Comparison of ENCODE assay signal across 8 cellular contexts in genomic region chr10:79374312-79375191, GRCh38. TPM values are rescaled to one million over a fixed set of nuclear protein-coding genes. Genes with fewer than 3 reads are reported as not detected.
A peak's percentile ranks its signal among the peaks of the same experiment; 100 is the strongest.
DNase-seq lines count a peak whose midpoint lies in the region; ATAC-seq and TF ChIP-seq lines count a peak whose summit lies in the region.

No MANE protein-coding gene starts in this region.

- H3K4me1 ChIP-seq in mucosa of descending colon (ENCODE audit: low read depth), result no peaks in the 10 kb centered on the region

- intact Hi-C loops in mucosa of descending colon (cut with DNase I, micrococcal nuclease), result loop anchor here (5.0 to 10.0 kb wide), 3 partner anchors 90 to 113 kb away; no protein-coding TSS in a partner anchor

- H3K9me3 ChIP-seq in mucosa of descending colon, result peaks cover 2% of the 10 kb centered on the region

- peak; percentile 94 for TF ChIP-seq CTCF in mucosa of descending colon (IDR thresholded peaks at IDR 0.05)

- no peaks in the 10 kb centered on the region for H3K36me3 ChIP-seq in mucosa of descending colon (ENCODE audit: low read depth)

- no peak overlapping the region for H3K4me3 ChIP-seq in mucosa of descending colon

- ATAC-seq in HG02642 (IDR thresholded peaks at IDR 0.05; ENCODE audit: poor library complexity, unreplicated experiment), result peak; percentile 68
- ATAC-seq in mucosa of descending colon, result peak; percentile 92
- no peak for ATAC-seq in HG03460 (IDR thresholded peaks at IDR 0.05; ENCODE audit: unreplicated experiment)

- DNase-seq in DMS114 treated with DMSO at 0.1 percent for 48 hours (lab: John Stamatoyannopoulos, UW; ENCODE audit: unreplicated experiment) (peak; percentile 31), NCI-H82 (lab: John Stamatoyannopoulos, UW) (peak; percentile 73), epidermal melanocyte (ENCODE audit: insufficient read length, low spot score) (peak; percentile 82), mucosa of descending colon (peak; percentile 78 to 88 (median 86))
- peak; percentile 36 for DNase-seq in activated CD8-positive, alpha-beta memory T cell treated with anti-CD3 and anti-CD28 coated beads, Interleukin-2, amount 50 U/mL, for 1 hour (ENCODE audit: extremely low read depth)
- peak; percentile 21 to 65 for DNase-seq in stimulated activated CD8-positive, alpha-beta memory T cell treated with anti-CD3 and anti-CD28 coated beads, Interleukin-4, amount 100 ng/mL, for 4 hours (ENCODE audit: low read depth in 2 of 2, low spot score in 1 of 2)

RNA-seq across cellular contexts. Expression of gene PPIF, which starts 27.3 kb away (rescaled TPM):
- total RNA-seq in mucosa of descending colon, result 10 to 100 TPM; 54.6 to 88.5 (median 77.3) TPM

Comparison
In these comparisons a context has a peak if more than half of its experiments do, and no peak if none do; other contexts are left out.
1. DNase-seq: peak in every context shown above with its lines; median percentile 86 in mucosa of descending colon; 82 in epidermal melanocyte; 73 in NCI-H82; 43 in stimulated activated CD8-positive, alpha-beta memory T cell treated with anti-CD3 and anti-CD28 coated beads, Interleukin-4, amount 100 ng/mL, for 4 hours; 36 in activated CD8-positive, alpha-beta memory T cell treated with anti-CD3 and anti-CD28 coated beads, Interleukin-2, amount 50 U/mL, for 1 hour; 31 in DMS114 treated with DMSO at 0.1 percent for 48 hours.